Comparison of ENCODE assay signal across 32 cellular contexts in genomic region chr20:50783903-50784302, GRCh38.
"Had no signal": no experiment of that assay in that cellular context is flagged by ENCODE, and none has a peak within 500 bp of the region (broad histone marks: within the 10 kb centered on the region; RNA-seq: fewer than 3 reads in every experiment).

No MANE protein-coding gene starts in this region.

- ATAC-seq: activated CD4-positive, alpha-beta T cell treated with anti-CD3 and anti-CD28 coated beads for 36 hours; activated CD4-positive, CD25-positive, alpha-beta regulatory T cell treated with anti-CD3 and anti-CD28 coated beads, Interleukin-2, amount 50 U/mL, for 24 hours; activated CD8-positive, alpha-beta T cell treated with anti-CD3 and anti-CD28 coated beads, Interleukin-2, amount 10 ng/mL, durations not matched to agents 7 days and 5 days; Right ventricle myocardium inferior; WTC11 had no signal

- H3K9me3 ChIP-seq: Peyer's patch had no signal

- H3K27me3 ChIP-seq: brain microvascular endothelial cell, Peyer's patch had no signal

- H3K4me1 ChIP-seq: Peyer's patch had no signal

- H3K4me3 ChIP-seq: Peyer's patch had no signal

- H3K36me3 ChIP-seq: brain microvascular endothelial cell, Peyer's patch had no signal

- DNase-seq: activated CD4-positive, alpha-beta T cell treated with anti-CD3 and anti-CD28 coated beads for 36 hours; activated CD4-positive, alpha-beta T cell treated with anti-CD3 and anti-CD28 coated beads, Interleukin-2, amount 10 ng/mL, durations not matched to agents 7 days and 5 days; activated CD4-positive, alpha-beta T cell treated with anti-CD3 and anti-CD28 coated beads, Interleukin-2, amount 50 U/mL, for 48 hours; activated CD8-positive, alpha-beta T cell treated with anti-CD3 and anti-CD28 coated beads, Interleukin-2, amount 10 ng/mL, durations not matched to agents 7 days and 5 days; activated naive CD4-positive, alpha-beta T cell; activated naive CD4-positive, alpha-beta T cell treated with anti-CD3 and anti-CD28 coated beads, Interleukin-2, amount 50 U/mL, for 16 hours; activated naive CD8-positive, alpha-beta T cell treated with anti-CD3 and anti-CD28 coated beads for 36 hours; activated T-cell treated with anti-CD3 and anti-CD28 coated beads, Interleukin-2, amount 50 U/mL, for 24 hours; amniotic stem cell; brain microvascular endothelial cell; central memory CD4-positive, alpha-beta T cell; Karpas-422; NCI-H1105; NCI-H1417 treated with DMSO at 0.1 percent for 48 hours; NCI-H187 treated with DMSO at 0.1 percent for 48 hours; NCI-H2081; NCI-H2171 treated with DMSO at 0.1 percent for 48 hours; NCI-H2227 treated with DMSO at 0.1 percent for 48 hours; NCI-H446; NCI-H510A treated with DMSO at 0.1 percent for 48 hours; NCI-H526 treated with DMSO at 0.1 percent for 48 hours; NCI-H774; Peyer's patch; RPMI8226; SIG-M5; SW 1271; T-helper 1 cell; T-helper 2 cell; T-helper 9 cell had no signal

- H3K27ac ChIP-seq: brain microvascular endothelial cell, Peyer's patch had no signal
